8 cellular contexts compared by ENCODE assay signal in the genomic region with DNA sequence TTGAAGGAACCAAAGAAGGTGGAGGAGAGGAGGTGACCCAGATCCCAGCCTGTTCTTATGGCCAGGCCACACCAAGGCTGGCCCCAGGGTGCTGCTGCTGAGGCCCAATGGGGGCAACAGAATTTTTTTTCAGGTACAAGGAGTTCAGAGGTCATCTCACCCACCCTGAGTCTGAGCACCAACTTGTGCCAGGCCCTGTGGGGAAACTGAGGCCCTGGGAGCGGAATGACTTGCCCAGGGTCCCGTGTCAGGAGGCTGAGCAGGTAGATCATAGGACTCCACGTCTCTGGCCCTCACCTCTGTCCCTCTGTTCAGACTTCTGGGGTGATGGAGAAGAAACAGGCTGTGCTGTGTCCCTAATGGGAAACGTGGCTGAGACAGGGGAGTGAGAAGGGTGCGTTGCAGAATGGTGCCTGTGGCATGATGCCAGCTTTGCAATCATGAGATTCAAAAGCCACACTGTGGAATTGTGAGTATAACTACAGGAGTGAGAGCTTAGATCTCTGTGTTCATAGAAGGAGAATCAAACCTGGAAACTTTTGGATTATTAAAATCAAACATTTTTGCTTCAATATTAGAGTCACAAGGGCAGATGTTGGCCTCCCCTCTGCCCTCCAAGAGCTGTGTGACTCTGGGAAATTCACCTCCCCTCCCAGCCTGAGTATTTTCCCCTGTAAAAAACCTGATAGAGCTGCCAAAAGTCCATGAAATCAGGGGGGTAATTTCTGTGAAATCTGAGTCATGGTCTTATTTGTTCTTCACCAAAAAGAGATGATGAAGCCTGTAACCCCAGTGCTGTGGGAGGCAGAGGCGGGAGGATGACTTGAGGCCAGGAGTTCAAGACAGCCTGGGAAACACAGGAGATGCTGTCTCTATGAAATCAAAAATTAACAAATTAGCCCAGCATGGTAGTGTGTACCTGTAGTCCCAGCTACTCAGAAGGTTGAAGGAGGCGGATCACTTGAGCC. TPM values are rescaled to one million over a fixed set of nuclear protein-coding genes. Genes with fewer than 3 reads are reported as not detected.
A peak's percentile ranks its signal among the peaks of the same experiment; 100 is the strongest.
DNase-seq lines count a peak whose midpoint lies in the region; ATAC-seq and TF ChIP-seq lines count a peak whose summit lies in the region.

No MANE protein-coding gene starts in this region.

- no peaks in the 10 kb centered on the region for H3K27me3 Mint-ChIP-seq in naive thymus-derived CD8-positive, alpha-beta T cell

- no peaks in the 10 kb centered on the region for H3K27me3 ChIP-seq in aorta (ENCODE audit: control insufficient read depth in 1 of 2, insufficient read depth in 2 of 2, low read length in 1 of 2)

- H3K9me3 Mint-ChIP-seq in naive thymus-derived CD8-positive, alpha-beta T cell, result peaks cover 0 to 4% (median 0%) of the 10 kb centered on the region in 9 donors

- peak overlapping the region; percentile 90 to 98 (median 96) for H3K27ac Mint-ChIP-seq in naive thymus-derived CD8-positive, alpha-beta T cell

- intact Hi-C loops in Right ventricle myocardium inferior (cut with DNase I) (no loop called here), cardiac septum (cut with DNase I) (no loop called here), aorta (cut with DNase I) (no loop called here)

- H3K36me3 ChIP-seq in aorta (ENCODE audit: control insufficient read depth in 1 of 2, insufficient read depth in 2 of 2, low read length in 1 of 2), result no peaks in the 10 kb centered on the region

- H3K36me3 Mint-ChIP-seq in naive thymus-derived CD8-positive, alpha-beta T cell, result peaks cover 0 to 28% (median 6%) of the 10 kb centered on the region in 3 donors

- H3K4me3 Mint-ChIP-seq in naive thymus-derived CD8-positive, alpha-beta T cell, result peak overlapping the region; percentile 90 to 98 (median 95)

- H3K4me3 ChIP-seq in cardiac fibroblast (replicated peaks in 1 of 2; ENCODE audit: low read depth in 2 of 2, low read length in 2 of 2) (peak overlapping the region in 1 of 2 donors; percentile 51), aorta (ENCODE audit: low read length in 2 of 2) (no peak overlapping the region)

- no peak for TF ChIP-seq CTCF in cardiac fibroblast (IDR thresholded peaks at IDR 0.05; ENCODE audit: low read depth, low read length)

- no peaks in the 10 kb centered on the region for H3K9me3 ChIP-seq in aorta (ENCODE audit: control insufficient read depth, low read length)

- 62 to 63% methylated on average over 7 of the region's 7 CpGs for WGBS in aorta, 2 donors

- peaks cover 37 to 58% (median 54%) of the 10 kb centered on the region in 4 donors for H3K4me1 Mint-ChIP-seq in naive thymus-derived CD8-positive, alpha-beta T cell

- DNase-seq in Right ventricle myocardium inferior (ENCODE audit: missing footprints) (no peak), cardiac septum (ENCODE audit: low spot score) (no peak), cardiac fibroblast (ENCODE audit: low read depth in 2 of 2) (peak; percentile 44 to 47), aorta (no peak), NCI-H2196 (lab: John Stamatoyannopoulos, UW; ENCODE audit: unreplicated experiment) (no peak)
- DNase-seq in naive thymus-derived CD8-positive, alpha-beta T cell, result no peak

- POLR2A ChIA-PET in naive thymus-derived CD8-positive, alpha-beta T cell (lab: Charles Lee), result interaction anchor here (0.6 to 2.5 kb wide), 5 partner anchors 10 to 513 kb away, joined by 3 to 10 read pairs (median 3); a partner anchor contains a TSS

- peak overlapping the region in 1 of 2 donors; percentile 31 for H3K27ac ChIP-seq in aorta (ENCODE audit: low read depth in 1 of 2, low read length in 2 of 2)

- H3K4me1 ChIP-seq in aorta (ENCODE audit: control insufficient read depth in 1 of 2, insufficient read depth in 2 of 2, low read length in 2 of 2), result no peaks in the 10 kb centered on the region

- peak; percentile 17 for ATAC-seq in Right ventricle myocardium inferior
- ATAC-seq in naive thymus-derived CD8-positive, alpha-beta T cell, result peak in 1 of 2 donors; percentile 15
- peak; percentile 38 for ATAC-seq in aorta (ENCODE audit: low FRiP score)
- no peak for ATAC-seq in HG02571 (IDR thresholded peaks at IDR 0.05; ENCODE audit: unreplicated experiment)
- ATAC-seq in HG03196 (IDR thresholded peaks at IDR 0.05; ENCODE audit: unreplicated experiment), result no peak

RNA-seq across cellular contexts. Expression of a gene that starts 0.9 kb away (rescaled TPM):
- total RNA-seq in Right ventricle myocardium inferior, result 22.1 TPM
- 25.6 TPM for total RNA-seq in cardiac septum
- total RNA-seq in naive thymus-derived CD8-positive, alpha-beta T cell, result 10 to 100 TPM; 15.3 to 16.5 TPM
- polyA plus RNA-seq in naive thymus-derived CD8-positive, alpha-beta T cell, result 10 to 100 TPM in 1 of 3 donors, 1 to 10 TPM in 2; 3.3 to 11.8 (median 4.6) TPM
- total RNA-seq in aorta, result 10 to 100 TPM; 50.0 to 74.0 TPM
- 10 to 100 TPM; 14.1 to 36.5 TPM for polyA plus RNA-seq in aorta

RNA-seq across cellular contexts. Expression of a gene that starts 14.5 kb away (rescaled TPM):
- 67.0 TPM for total RNA-seq in Right ventricle myocardium inferior
- total RNA-seq in cardiac septum, result 47.9 TPM
- total RNA-seq in naive thymus-derived CD8-positive, alpha-beta T cell, result 10 to 100 TPM; 58.3 to 64.1 TPM
- polyA plus RNA-seq in naive thymus-derived CD8-positive, alpha-beta T cell, result 10 to 100 TPM; 11.7 to 16.4 (median 16.3) TPM
- total RNA-seq in aorta, result 10 to 100 TPM; 42.0 to 62.8 TPM
- 10 to 100 TPM; 26.4 to 30.6 TPM for polyA plus RNA-seq in aorta

RNA-seq across cellular contexts. Expression of a gene that starts 52.2 kb away (rescaled TPM):
- total RNA-seq in Right ventricle myocardium inferior (6.9 TPM), cardiac septum (6.1 TPM), aorta (10 to 100 TPM in 1 of 2 donors, 1 to 10 TPM in 1; 7.0 to 10.5 TPM)
- not detected for total RNA-seq in naive thymus-derived CD8-positive, alpha-beta T cell
- not detected for polyA plus RNA-seq in naive thymus-derived CD8-positive, alpha-beta T cell
- 1 to 10 TPM in 1 of 2 donors, under 1 TPM in 1; 0.82 to 1.8 TPM for polyA plus RNA-seq in aorta

Comparison
In these comparisons a context has a peak if more than half of its experiments do, and no peak if none do; other contexts are left out.
1. ATAC-seq: peak in Right ventricle myocardium inferior (single experiment) and aorta (single experiment); none in HG02571 (single experiment) and HG03196 (single experiment).
2. DNase-seq: peak in cardiac fibroblast (2 of 2); none in Right ventricle myocardium inferior (single experiment), cardiac septum (single experiment), naive thymus-derived CD8-positive, alpha-beta T cell (0 of 10), aorta (0 of 2) and NCI-H2196 (single experiment).